ENCODE assay signal across 24 cellular contexts in genomic region chr15:67613708-67614107, GRCh38.
DNase-seq lines count a peak whose midpoint lies in the region; ATAC-seq, FAIRE-seq and TF ChIP-seq lines count a peak whose summit lies in the region.
"Had no signal": no experiment of that assay in that cellular context is flagged by ENCODE, and none has a peak within 500 bp of the region (broad histone marks: within the 10 kb centered on the region; RNA-seq: fewer than 3 reads in every experiment).

No MANE protein-coding gene starts in this region.

- H3K27ac ChIP-seq in A549 = no peak overlapping the region
- H3K27ac ChIP-seq: sigmoid colon, suprapubic skin, vagina had no signal

- POLR2A ChIA-PET in A549 (lab: Yijun Ruan, JAX) = no interaction called here

- H3K79me2 ChIP-seq in Loucy (ENCODE audit: insufficient read depth, low read length) = no peaks in the 10 kb centered on the region

- H2AFZ ChIP-seq in Loucy (ENCODE audit: low read length) = no peak overlapping the region

- H3K36me3 Mint-ChIP-seq in endothelial cell (ENCODE audit: low read depth, unreplicated experiment) = no peaks in the 10 kb centered on the region
- H3K36me3 Mint-ChIP-seq: mesothelial cell of epicardium had no signal

- TF ChIP-seq POLR2A in A549 (IDR thresholded peaks at IDR 0.05; ENCODE audit: low read length) = no peak

- no peak for TF ChIP-seq RAD21 in A549 (conservative IDR thresholded peaks at IDR 0.05 in 1 of 2, IDR thresholded peaks at IDR 0.05 in 1 of 2)

- no peak overlapping the region for H3K27ac Mint-ChIP-seq in endothelial cell (ENCODE audit: unreplicated experiment)
- H3K27ac Mint-ChIP-seq: activated naive CD8-positive, alpha-beta T cell treated with anti-CD3 and anti-CD28 coated beads for 36 hours; activated T-helper 2 cell treated with anti-CD3 and anti-CD28 coated beads, Interferon-gamma antibody, Interleukin-2, Interleukin-4, amounts not matched to agents 10 μg/mL and 5 μg/mL and 100 μg/mL, durations not matched to agents 14 hours and 24 hours and 36 hours; CD4-positive, CD25-positive, alpha-beta regulatory T cell; mesothelial cell of epicardium; natural killer cell treated with Interleukin-12 subunit alpha and Interleukin-12 subunit beta and Interleukin-15 and Interleukin-18, amount 100 ng/mL, for 72 hours had no signal

- H4K20me1 ChIP-seq in Loucy (ENCODE audit: insufficient read depth, low read length, poor library complexity, severe bottlenecking) = no peaks in the 10 kb centered on the region

- CTCF ChIA-PET in A549 (lab: Yijun Ruan, JAX) = interaction anchor here (0.5 to 1.8 kb wide), 2 partner anchors 17 to 80 kb away, joined by 3 to 6 read pairs; no protein-coding TSS in a partner anchor

- H3F3A ChIP-seq in Loucy (ENCODE audit: low read depth) = no peaks in the 10 kb centered on the region

- ATAC-seq in A549 = peak; percentile 50 to 67; a peak in 5 of 6 replicates
- ATAC-seq: left lobe of liver; natural killer cell treated with Interleukin-12 subunit alpha and Interleukin-12 subunit beta and Interleukin-15 and Interleukin-18, amount 100 ng/mL, for 72 hours had no signal

- H3K36me3 ChIP-seq in Loucy (ENCODE audit: insufficient read depth, low read length) = no peaks in the 10 kb centered on the region
- H3K36me3 ChIP-seq: sigmoid colon, suprapubic skin, vagina had no signal

- H3K9me3 ChIP-seq in A549 (no peaks in the 10 kb centered on the region), Loucy (ENCODE audit: insufficient read depth, low read depth, low read length) (no peaks in the 10 kb centered on the region)
- H3K9me3 ChIP-seq: sigmoid colon, suprapubic skin, vagina had no signal

- H3K4me2 ChIP-seq in A549 = no peak overlapping the region
- no peak overlapping the region for H3K4me2 ChIP-seq in Loucy (ENCODE audit: low read depth, low read length, poor library complexity, severe bottlenecking)

- H3K4me1 Mint-ChIP-seq in endothelial cell (ENCODE audit: unreplicated experiment) = peaks cover 11% of the 10 kb centered on the region
- H3K4me1 Mint-ChIP-seq: activated naive CD8-positive, alpha-beta T cell treated with anti-CD3 and anti-CD28 coated beads for 36 hours had no signal

- H3K27me3 ChIP-seq in Loucy (ENCODE audit: insufficient read depth, low read length, poor library complexity, severe bottlenecking) = no peaks in the 10 kb centered on the region
- H3K27me3 ChIP-seq: sigmoid colon, suprapubic skin, vagina had no signal

- TF ChIP-seq CTCF in A549 (IDR thresholded peaks at IDR 0.05) = no peak
- peak; percentile 34 for TF ChIP-seq CTCF in GM12873 (IDR thresholded peaks at IDR 0.05; ENCODE audit: insufficient read depth, low read depth, low read length, missing control alignments)
- peak; percentile 68 for TF ChIP-seq CTCF in Loucy (conservative IDR thresholded peaks at IDR 0.05; ENCODE audit: low read length)
- TF ChIP-seq CTCF in endothelial cell (IDR thresholded peaks at IDR 0.05; ENCODE audit: unreplicated experiment) = peak; percentile 53

- no peak overlapping the region for H3K4me3 Mint-ChIP-seq in endothelial cell (ENCODE audit: unreplicated experiment)
- H3K4me3 Mint-ChIP-seq: activated naive CD8-positive, alpha-beta T cell treated with anti-CD3 and anti-CD28 coated beads for 36 hours; CD4-positive, CD25-positive, alpha-beta regulatory T cell; mesothelial cell of epicardium; natural killer cell treated with Interleukin-12 subunit alpha and Interleukin-12 subunit beta and Interleukin-15 and Interleukin-18, amount 100 ng/mL, for 72 hours had no signal

- no peaks in the 10 kb centered on the region for H3K27me3 Mint-ChIP-seq in endothelial cell (ENCODE audit: unreplicated experiment)
- H3K27me3 Mint-ChIP-seq: activated naive CD8-positive, alpha-beta T cell treated with anti-CD3 and anti-CD28 coated beads for 36 hours; CD4-positive, CD25-positive, alpha-beta regulatory T cell; natural killer cell treated with Interleukin-12 subunit alpha and Interleukin-12 subunit beta and Interleukin-15 and Interleukin-18, amount 100 ng/mL, for 72 hours had no signal

- peak in 1 of 2 experiments; percentile 22 for DNase-seq in A549 (ENCODE audit: low read depth in 1 of 2, low spot score in 1 of 2)
- no peak for DNase-seq in endothelial cell (ENCODE audit: low spot score)
- DNase-seq in NCI-H2107 (lab: John Stamatoyannopoulos, UW) = no peak
- DNase-seq in AG08396 (ENCODE audit: low spot score) = no peak
- DNase-seq in HuH-7 (ENCODE audit: low spot score) = no peak
- DNase-seq in DMS53 treated with DMSO at 0.1 percent for 48 hours (lab: John Stamatoyannopoulos, UW; ENCODE audit: unreplicated experiment) = no peak
- DNase-seq: ACHN; activated CD4-positive, CD25-positive, alpha-beta regulatory T cell treated with anti-CD3 and anti-CD28 coated beads, Interleukin-2, amount 50 U/mL, for 72 hours; activated naive CD8-positive, alpha-beta T cell treated with anti-CD3 and anti-CD28 coated beads for 36 hours; DND-41; head of caudate nucleus; KG1; sigmoid colon had no signal

- TF ChIP-seq EP300 in A549 (IDR thresholded peaks at IDR 0.05) = no peak

- H3K4me3 ChIP-seq in A549 (no peak overlapping the region), Loucy (ENCODE audit: low read length, poor library complexity, severe bottlenecking) (no peak overlapping the region)
- H3K4me3 ChIP-seq: sigmoid colon, suprapubic skin, vagina had no signal

- no peak for FAIRE-seq in A549 (lab: Jason Lieb, UNC)
- FAIRE-seq: colon, GM18507 had no signal

- H3K9me2 ChIP-seq in Loucy (replicated peaks; ENCODE audit: low read depth, low read length) = no peaks in the 10 kb centered on the region

- H3K4me1 ChIP-seq in A549 (no peaks in the 10 kb centered on the region; the same call in 2 of the 3 replicates), Loucy (ENCODE audit: insufficient read depth, low read length, poor library complexity, severe bottlenecking) (peaks cover 16% of the 10 kb centered on the region)
- H3K4me1 ChIP-seq: sigmoid colon, suprapubic skin, vagina had no signal

- H3K9ac ChIP-seq in Loucy (ENCODE audit: low read depth, low read length, poor library complexity, severe bottlenecking) = no peak overlapping the region

- no peaks in the 10 kb centered on the region for H3K9me3 Mint-ChIP-seq in endothelial cell (ENCODE audit: unreplicated experiment)
- H3K9me3 Mint-ChIP-seq: activated naive CD8-positive, alpha-beta T cell treated with anti-CD3 and anti-CD28 coated beads for 36 hours; activated T-helper 2 cell treated with anti-CD3 and anti-CD28 coated beads, Interferon-gamma antibody, Interleukin-2, Interleukin-4, amounts not matched to agents 10 μg/mL and 5 μg/mL and 100 μg/mL, durations not matched to agents 14 hours and 24 hours and 36 hours; CD4-positive, CD25-positive, alpha-beta regulatory T cell; mesothelial cell of epicardium; natural killer cell treated with Interleukin-12 subunit alpha and Interleukin-12 subunit beta and Interleukin-15 and Interleukin-18, amount 100 ng/mL, for 72 hours had no signal

- 82% methylated on average over 3 of the region's 3 CpGs for WGBS in A549 (ENCODE audit: missing lambda C conversion rate)

TF ChIP-seq in A549, 52 proteins besides CTCF, POLR2A, EP300 and RAD21:
- TF ChIP-seq HES2 (IDR thresholded peaks at IDR 0.05) = no peak
- no peak for TF ChIP-seq SMC3 (IDR thresholded peaks at IDR 0.05)
- no peak for TF ChIP-seq CBX2 (IDR thresholded peaks at IDR 0.05; ENCODE audit: borderline replicate concordance, low read depth)
- TF ChIP-seq REST (IDR thresholded peaks at IDR 0.05) = no peak
- TF ChIP-seq ELK1 (IDR thresholded peaks at IDR 0.05; ENCODE audit: low read depth, low read length) = no peak
- TF ChIP-seq EHMT2 (IDR thresholded peaks at IDR 0.05; ENCODE audit: low read depth) = no peak
